Comparison of ENCODE assay signal across 11 cellular contexts in genomic region chr2:37589298-37589697, GRCh38.
A peak's percentile ranks its signal among the peaks of the same experiment; 100 is the strongest.
DNase-seq lines count a peak whose midpoint lies in the region; ATAC-seq, FAIRE-seq and TF ChIP-seq lines count a peak whose summit lies in the region.
"Had no signal": no experiment of that assay in that cellular context is flagged by ENCODE, and none has a peak within 500 bp of the region (broad histone marks: within the 10 kb centered on the region; RNA-seq: fewer than 3 reads in every experiment).

No MANE protein-coding gene starts in this region.

- H3K9me3 ChIP-seq in RWPE2 (ENCODE audit: severe bottlenecking) = no peaks in the 10 kb centered on the region
- H3K9me3 ChIP-seq in keratinocyte (ENCODE audit: control insufficient read depth, low read depth, low read length) = no peaks in the 10 kb centered on the region

- peak overlapping the region; percentile 58 for H3K4me3 Mint-ChIP-seq in Calu3 (ENCODE audit: low read depth, unreplicated experiment)
- H3K4me3 Mint-ChIP-seq: activated naive CD4-positive, alpha-beta T cell treated with anti-CD3 and anti-CD28 coated beads for 36 hours had no signal

- intact Hi-C loops in Calu3 (cut with micrococcal nuclease; ENCODE audit: unreplicated experiment) = loop anchor here (2.0 to 10.0 kb wide), 2 partner anchors 82 to 174 kb away; partner anchors contain the start of gene CDC42EP3
- intact Hi-C loops in posterior cingulate gyrus (cut with DNase I) = no loop called here
- intact Hi-C loops in cardiac septum (cut with DNase I) = no loop called here

- TF ChIP-seq CTCF in Calu3 (IDR thresholded peaks at IDR 0.05; ENCODE audit: unreplicated experiment) = no peak
- TF ChIP-seq CTCF in GM20000 (IDR thresholded peaks at IDR 0.05; ENCODE audit: extremely low read depth, missing control alignments) = no peak
- no peak for TF ChIP-seq CTCF in RWPE2 (IDR thresholded peaks at IDR 0.05; ENCODE audit: poor library complexity, severe bottlenecking)
- no peak for TF ChIP-seq CTCF in keratinocyte (optimal IDR thresholded peaks at IDR 0.05 in 1 of 3, IDR thresholded peaks at IDR 0.05 in 1 of 3, conservative IDR thresholded peaks at IDR 0.05 in 1 of 3; ENCODE audit: extremely low read depth in 1 of 3, insufficient read depth in 2 of 3, low read length in 3 of 3)

- CTCF ChIA-PET in Calu3 (lab: Charles Lee) = interaction anchor here (0.9 kb wide), 1 partner anchor 243 kb away, joined by 3 read pairs; no protein-coding TSS in a partner anchor

- ATAC-seq in RWPE2 (ENCODE audit: low read depth) = peak; percentile 35; the same call in 1 of the 3 replicates

- peak overlapping the region; percentile 47 for H3K4me2 ChIP-seq in keratinocyte (ENCODE audit: control insufficient read depth, extremely low read depth, insufficient read depth, low read depth, low read length)

- no peaks in the 10 kb centered on the region for H3K9me1 ChIP-seq in keratinocyte (ENCODE audit: control insufficient read depth, extremely low read depth, insufficient read depth, low read length)

- H3K36me3 Mint-ChIP-seq in Calu3 (ENCODE audit: insufficient read depth, unreplicated experiment) = peaks cover 7% of the 10 kb centered on the region

- H3K4me1 ChIP-seq in RWPE2 (ENCODE audit: insufficient read depth, poor library complexity, severe bottlenecking) (peaks cover 61% of the 10 kb centered on the region), keratinocyte (ENCODE audit: control insufficient read depth, extremely low read depth, insufficient read depth, low read length) (peaks cover 59% of the 10 kb centered on the region)

- H4K20me1 ChIP-seq in keratinocyte (ENCODE audit: control insufficient read depth, extremely low read depth, insufficient read depth, low read length) = no peaks in the 10 kb centered on the region

- peak overlapping the region; percentile 81 for H3K27ac Mint-ChIP-seq in Calu3 (ENCODE audit: unreplicated experiment)
- H3K27ac Mint-ChIP-seq: activated naive CD4-positive, alpha-beta T cell treated with anti-CD3 and anti-CD28 coated beads for 36 hours had no signal

- dilution Hi-C loops in keratinocyte (cut with MboI; ENCODE audit: extremely low pct_ligation_motif_present, low sequenced_read_pairs) = no loop called here

- no peaks in the 10 kb centered on the region for H3K79me2 ChIP-seq in keratinocyte (ENCODE audit: control insufficient read depth, insufficient read depth, low read length)

- FAIRE-seq in keratinocyte (lab: Jason Lieb, UNC) = no peak

- no peaks in the 10 kb centered on the region for H3K27me3 ChIP-seq in RWPE2 (ENCODE audit: insufficient read depth, poor library complexity, severe bottlenecking)
- no peaks in the 10 kb centered on the region for H3K27me3 ChIP-seq in keratinocyte (ENCODE audit: control insufficient read depth, extremely low read depth, insufficient read depth, low read length)

- H3K4me3 ChIP-seq in RWPE2 (ENCODE audit: severe bottlenecking) = no peak overlapping the region
- H3K4me3 ChIP-seq in keratinocyte (ENCODE audit: control insufficient read depth in 2 of 3, extremely low read depth in 1 of 3, insufficient read depth in 2 of 3, low read depth in 1 of 3, low read length in 3 of 3) = no peak overlapping the region

- peaks cover 68% of the 10 kb centered on the region for H3K4me1 Mint-ChIP-seq in Calu3 (ENCODE audit: low read depth, unreplicated experiment)

- H3K9ac ChIP-seq in keratinocyte (ENCODE audit: control insufficient read depth, extremely low read depth, insufficient read depth, low read length) = no peak overlapping the region

- no peaks in the 10 kb centered on the region for H3K27me3 Mint-ChIP-seq in Calu3 (ENCODE audit: unreplicated experiment)

- no peaks in the 10 kb centered on the region for H3K36me3 ChIP-seq in RWPE2 (ENCODE audit: low read depth)
- H3K36me3 ChIP-seq in keratinocyte (ENCODE audit: control insufficient read depth in 2 of 2, extremely low read depth in 1 of 2, insufficient read depth in 2 of 2, low read length in 2 of 2) = no peaks in the 10 kb centered on the region

- peak overlapping the region; percentile 95 for H3K27ac ChIP-seq in RWPE2 (ENCODE audit: poor library complexity, severe bottlenecking)
- H3K27ac ChIP-seq in keratinocyte (ENCODE audit: control insufficient read depth, insufficient read depth, low read length) = peak overlapping the region; percentile 31

- no peak for DNase-seq in Calu3
- peak; percentile 13 for DNase-seq in GM20000 (ENCODE audit: low spot score)
- no peak for DNase-seq in RWPE2 (ENCODE audit: low spot score)
- DNase-seq in keratinocyte (ENCODE audit: low read depth, low spot score) = no peak
- DNase-seq in posterior cingulate gyrus = no peak
- DNase-seq in NCI-H446 (lab: John Stamatoyannopoulos, UW) = no peak
- DNase-seq in cardiac septum (ENCODE audit: low spot score) = no peak
- DNase-seq in AG08396 (ENCODE audit: low spot score) = no peak
- DNase-seq: activated naive CD4-positive, alpha-beta T cell treated with anti-CD3 and anti-CD28 coated beads for 36 hours; mesendoderm; NCI-H2107 had no signal

- BruUV-seq in Calu3 (replicated peaks; lab: Mats Ljungman, UMichigan) = no TSS peak

- no peak overlapping the region for H2AFZ ChIP-seq in keratinocyte (ENCODE audit: control insufficient read depth, low read length)

- peaks cover 3% of the 10 kb centered on the region for H3K9me3 Mint-ChIP-seq in Calu3 (ENCODE audit: low read depth, unreplicated experiment)
- H3K9me3 Mint-ChIP-seq: activated naive CD4-positive, alpha-beta T cell treated with anti-CD3 and anti-CD28 coated beads for 36 hours had no signal
